In the genomic region with DNA sequence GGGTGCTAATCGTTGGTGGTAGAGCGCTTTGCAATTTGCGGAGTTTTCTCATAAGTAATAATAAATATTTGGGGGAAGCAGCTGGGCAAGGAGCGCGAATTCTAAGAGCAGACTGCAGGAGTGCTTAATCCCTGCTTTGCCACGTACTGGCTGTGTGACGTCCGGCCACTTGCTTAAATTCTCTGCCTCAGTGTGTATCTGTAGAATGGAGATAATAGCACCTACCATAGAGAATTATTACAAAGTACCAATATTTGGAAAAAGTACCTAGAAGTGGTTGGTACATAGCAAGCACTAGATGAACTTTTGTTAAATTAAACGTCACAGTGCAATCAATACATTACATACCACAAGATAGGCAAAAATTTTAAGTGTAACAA, we compare ENCODE assay signal across 8 cellular contexts. TPM values are rescaled to one million over a fixed set of nuclear protein-coding genes. Genes with fewer than 3 reads are reported as not detected.
A peak's percentile ranks its signal among the peaks of the same experiment; 100 is the strongest.
DNase-seq lines count a peak whose midpoint lies in the region; ATAC-seq, FAIRE-seq and TF ChIP-seq lines count a peak whose summit lies in the region.

No MANE protein-coding gene starts in this region.

- H3K4me2 ChIP-seq in HepG2 (ENCODE audit: low read depth, low read length), result peak overlapping the region; percentile 81

- no peaks in the 10 kb centered on the region for H3K9me3 Mint-ChIP-seq in Calu3 (ENCODE audit: low read depth, unreplicated experiment)
- H3K9me3 Mint-ChIP-seq in MCF 10A (ENCODE audit: unreplicated experiment), result no peaks in the 10 kb centered on the region
- no peaks in the 10 kb centered on the region for H3K9me3 Mint-ChIP-seq in type B pancreatic cell
- no peaks in the 10 kb centered on the region for H3K9me3 Mint-ChIP-seq in immature natural killer cell

- TSS peak; percentile 96 for BruUV-seq in Calu3 (replicated peaks; lab: Mats Ljungman, UMichigan)
- BruUV-seq in MCF 10A (replicated peaks; lab: Mats Ljungman, UMichigan), result TSS peak; percentile 63
- BruUV-seq in HepG2 (replicated peaks; lab: Mats Ljungman, UMichigan), result TSS peak; percentile 97

- peak overlapping the region; percentile 51 for H3K4me3 ChIP-seq in HL-60 (replicated peaks; ENCODE audit: insufficient read depth, low read length)
- peak overlapping the region; percentile 77 to 88 (median 78) for H3K4me3 ChIP-seq in HepG2 (replicated peaks in 1 of 3; ENCODE audit: insufficient read depth in 1 of 3, low read depth in 2 of 3, low read length in 3 of 3)

- TF ChIP-seq RAD21 in HepG2 (CRISPR knock-in tag; IDR thresholded peaks at IDR 0.05), result no peak

- intact Hi-C loops in Calu3 (cut with micrococcal nuclease; ENCODE audit: unreplicated experiment), result no loop called here
- intact Hi-C loops in MCF 10A (cut with micrococcal nuclease), result no loop called here
- intact Hi-C loops in HepG2 (cut with micrococcal nuclease; ENCODE audit: unreplicated experiment), result loop anchor here (1.0 to 5.0 kb wide), 3 partner anchors 82 to 461 kb away; a partner anchor contains a TSS

- peaks cover 22% of the 10 kb centered on the region for H4K20me1 ChIP-seq in HepG2 (ENCODE audit: insufficient read depth, low read length)

- H3K27me3 Mint-ChIP-seq in Calu3 (ENCODE audit: unreplicated experiment), result no peaks in the 10 kb centered on the region
- no peaks in the 10 kb centered on the region for H3K27me3 Mint-ChIP-seq in MCF 10A (ENCODE audit: insufficient read depth, unreplicated experiment)
- H3K27me3 Mint-ChIP-seq in type B pancreatic cell, result no peaks in the 10 kb centered on the region
- peaks cover 5 to 10% (median 8%) of the 10 kb centered on the region in 3 donors for H3K27me3 Mint-ChIP-seq in immature natural killer cell (ENCODE audit: low read depth in 3 of 3)

- H3K79me2 ChIP-seq in HepG2 (ENCODE audit: insufficient read depth, low read length), result peaks cover 48% of the 10 kb centered on the region

- DNase-seq in Calu3 (no peak), HL-60 (ENCODE audit: low read depth in 1 of 2, low spot score in 1 of 2) (no peak), MCF 10A (ENCODE audit: unreplicated experiment) (no peak), HepG2 (ENCODE audit: low spot score) (no peak), type B pancreatic cell (ENCODE audit: extremely low spot score, unreplicated experiment) (no peak), immature natural killer cell (no peak), 8988T (no peak)

- H3K9me3 ChIP-seq in HepG2 (ENCODE audit: low read length), result no peaks in the 10 kb centered on the region

- FAIRE-seq in HepG2 (lab: Jason Lieb, UNC), result no peak

- CTCF ChIA-PET in Calu3 (lab: Charles Lee) (interaction anchor here (0.7 kb wide), 2 partner anchors 46 to 401 kb away, joined by 4 to 7 read pairs; no protein-coding TSS in a partner anchor), MCF 10A (lab: Yijun Ruan, JAX) (interaction anchor here (0.8 kb wide), 1 partner anchor 10 kb away, joined by 3 read pairs; no protein-coding TSS in a partner anchor), HepG2 (lab: Yijun Ruan, JAX; ENCODE audit: low intra/inter-chr PET ratio, low total read pairs) (no interaction called here)

- H3K4me3 Mint-ChIP-seq in Calu3 (ENCODE audit: low read depth, unreplicated experiment) (no peak overlapping the region), MCF 10A (ENCODE audit: unreplicated experiment) (no peak overlapping the region), type B pancreatic cell (no peak overlapping the region), immature natural killer cell (no peak overlapping the region)

- peak overlapping the region; percentile 82 for H3K9ac ChIP-seq in HepG2 (ENCODE audit: insufficient read depth, low read depth, low read length)

- H3K4me1 ChIP-seq in HepG2 (ENCODE audit: insufficient read depth, low read length), result peaks cover 33% of the 10 kb centered on the region

- POLR2A ChIA-PET in MCF 10A (lab: Yijun Ruan, JAX), result interaction anchor here (0.6 to 5.1 kb wide), 3 partner anchors 92 to 221 kb away, joined by 3 to 40 read pairs (median 3); a partner anchor contains a TSS
- POLR2A ChIA-PET in HepG2 (lab: Yijun Ruan, JAX), result no interaction called here

- peak overlapping the region; percentile 96 for H2AFZ ChIP-seq in HepG2 (ENCODE audit: low read length)

- H3K4me1 Mint-ChIP-seq in Calu3 (ENCODE audit: low read depth, unreplicated experiment) (peaks cover 16% of the 10 kb centered on the region), MCF 10A (ENCODE audit: insufficient read depth, unreplicated experiment) (peaks cover 2% of the 10 kb centered on the region), type B pancreatic cell (ENCODE audit: unreplicated experiment) (peaks cover 18% of the 10 kb centered on the region), immature natural killer cell (peaks cover 17 to 18% of the 10 kb centered on the region in 2 donors)

- no peak for TF ChIP-seq POLR2A in HepG2 (IDR thresholded peaks at IDR 0.05; ENCODE audit: insufficient read depth in 1 of 2, low read depth in 2 of 2, low read length in 2 of 2)

- H3K36me3 Mint-ChIP-seq in Calu3 (ENCODE audit: insufficient read depth, unreplicated experiment), result no peaks in the 10 kb centered on the region
- H3K36me3 Mint-ChIP-seq in MCF 10A (ENCODE audit: insufficient read depth, unreplicated experiment), result no peaks in the 10 kb centered on the region
- peaks cover 11% of the 10 kb centered on the region for H3K36me3 Mint-ChIP-seq in type B pancreatic cell
- H3K36me3 Mint-ChIP-seq in immature natural killer cell, result no peaks in the 10 kb centered on the region

- TF ChIP-seq CTCF in Calu3 (IDR thresholded peaks at IDR 0.05; ENCODE audit: unreplicated experiment) (no peak), HL-60 (IDR thresholded peaks at IDR 0.05; ENCODE audit: insufficient read depth, low read length) (no peak), MCF 10A (IDR thresholded peaks at IDR 0.05; ENCODE audit: unreplicated experiment) (no peak), HepG2 (CRISPR knock-in tag; IDR thresholded peaks at IDR 0.05) (no peak), type B pancreatic cell (conservative IDR thresholded peaks at IDR 0.05) (no peak)

- TF ChIP-seq EP300 in HepG2 (IDR thresholded peaks at IDR 0.05; ENCODE audit: low read depth in 2 of 2, low read length in 2 of 2) (no peak), HepG2 (CRISPR knock-in tag; IDR thresholded peaks at IDR 0.05; ENCODE audit: borderline replicate concordance) (no peak)

- H3K36me3 ChIP-seq in HepG2 (replicated peaks in 1 of 2; ENCODE audit: control insufficient read depth in 1 of 2, insufficient read depth in 2 of 2, low read length in 2 of 2), result peaks cover 0 to 3% of the 10 kb centered on the region in 2 experiments; a peak in 2 of 5 replicates

- WGBS in HepG2 (ENCODE audit: low lambda C conversion rate), result under 1% methylated on average over 9 of the region's 9 CpGs

- no peaks in the 10 kb centered on the region for H3K27me3 ChIP-seq in HL-60 (ENCODE audit: insufficient read depth, poor library complexity, severe bottlenecking)
- H3K27me3 ChIP-seq in HepG2 (ENCODE audit: control insufficient read depth in 1 of 2, insufficient read depth in 2 of 2, low read length in 2 of 2), result no peaks in the 10 kb centered on the region; a peak in 1 of 5 replicates

- H3K27ac ChIP-seq in HL-60 (replicated peaks) (peak overlapping the region; percentile 61), HepG2 (ENCODE audit: extremely low read length, insufficient read depth, low read length) (peak overlapping the region; percentile 85)

- H3K27ac Mint-ChIP-seq in Calu3 (ENCODE audit: unreplicated experiment), result no peak overlapping the region
- H3K27ac Mint-ChIP-seq in MCF 10A (ENCODE audit: low read depth, unreplicated experiment), result no peak overlapping the region
- peak overlapping the region; percentile 97 for H3K27ac Mint-ChIP-seq in type B pancreatic cell
- peak overlapping the region in 3 of 6 donors; percentile 94 to 99 (median 98) for H3K27ac Mint-ChIP-seq in immature natural killer cell

- peak; percentile 24 for ATAC-seq in GM21423 (IDR thresholded peaks at IDR 0.05; ENCODE audit: unreplicated experiment)
- ATAC-seq in HepG2, result peak; percentile 41

- in situ Hi-C loops in HepG2 (cut with HindIII; ENCODE audit: extremely low pct_ligation_motif_present, low pct_unique_long_range_greater_than_20kb), result no loop called here

RNA-seq across cellular contexts. Expression of a gene that starts 0.6 kb away (rescaled TPM):
- 121 and 137 TPM in 2 replicates for total RNA-seq in Calu3 (2022)
- 96.1 and 115 TPM in 2 replicates for total RNA-seq in MCF 10A (2022)
- total RNA-seq in HepG2 (2016; rRNA removed; fragmentation: Illumina TruSeq; extraction: Trizol), result 89.1 and 113 TPM in 2 replicates
- 4.8 and 4.9 TPM in 2 replicates for total RNA-seq in HepG2 (2016; cell fraction: cytosol; rRNA removed; fragmentation: Illumina TruSeq; extraction: Trizol; ENCODE audit: low read depth)
- total RNA-seq in HepG2 (2016; cell fraction: insoluble cytoplasmic fraction; rRNA removed; fragmentation: Illumina TruSeq; extraction: Trizol), result 96.0 and 111 TPM in 2 replicates
- 28.4 and 32.7 TPM in 2 replicates for total RNA-seq in HepG2 (2016; cell fraction: membrane; rRNA removed; fragmentation: Illumina TruSeq; extraction: Trizol)
- total RNA-seq in HepG2 (2016; cell fraction: nucleus; rRNA removed; fragmentation: Illumina TruSeq; extraction: Trizol), result 80.6 and 105 TPM in 2 replicates
- 44.2 and 58.0 TPM in 2 replicates for polyA plus RNA-seq in HepG2 (2011; rRNA removed)
- 43.3 and 94.7 TPM in 2 replicates for polyA plus RNA-seq in HepG2 (2011; cell fraction: cytosol; rRNA removed)
- polyA plus RNA-seq in HepG2 (2011; cell fraction: nucleus; rRNA removed), result 46.8 and 49.8 TPM in 2 replicates
- 44.2 and 56.3 TPM in 2 replicates for polyA plus RNA-seq in HepG2 (2012)
- polyA plus RNA-seq in HepG2 (2016; cell fraction: cytosol; fragmentation: Illumina TruSeq; extraction: Trizol; ENCODE audit: low read depth), result 4.5 and 5.0 TPM in 2 replicates
- 56.3 and 65.7 TPM in 2 replicates for polyA plus RNA-seq in HepG2 (2016; cell fraction: insoluble cytoplasmic fraction; fragmentation: Illumina TruSeq; extraction: Trizol; ENCODE audit: low read depth)
- polyA plus RNA-seq in HepG2 (2016; cell fraction: membrane; fragmentation: Illumina TruSeq; extraction: Trizol; ENCODE audit: low read depth), result 15.3 and 15.7 TPM in 2 replicates
- 90.3 and 92.2 TPM in 2 replicates for polyA plus RNA-seq in HepG2 (2016; cell fraction: nucleus; fragmentation: Illumina TruSeq; extraction: Trizol; ENCODE audit: insufficient read depth, low read depth)
- polyA minus RNA-seq in HepG2 (2011; rRNA and poly(A)+ RNA removed; ENCODE audit: low replicate concordance), result 23.1 and 171 TPM in 2 replicates
- polyA minus RNA-seq in HepG2 (2011; cell fraction: cytosol; rRNA and poly(A)+ RNA removed), result 97.3 and 115 TPM in 2 replicates
- 56.7 and 68.0 TPM in 2 replicates for polyA minus RNA-seq in HepG2 (2011; cell fraction: nucleus; rRNA and poly(A)+ RNA removed)
- total RNA-seq in type B pancreatic cell (ENCODE audit: low replicate concordance), result 77.2 and 102 TPM in 2 replicates
- 10 to 100 TPM; 35.5 to 55.0 (median 40.7) TPM for polyA plus RNA-seq in immature natural killer cell

RNA-seq across cellular contexts. Expression of a gene that starts 24.2 kb away (rescaled TPM):
- total RNA-seq in Calu3 (2022) (1.2 and 2.1 TPM in 2 replicates), MCF 10A (2022) (3.7 and 8.3 TPM in 2 replicates), HepG2 (2016; rRNA removed; fragmentation: Illumina TruSeq; extraction: Trizol) (0.04 TPM in 1 of 2 replicates, not detected in the other), type B pancreatic cell (ENCODE audit: low replicate concordance) (0.59 and 1.1 TPM in 2 replicates)
- total RNA-seq in HepG2 (2016; cell fraction: cytosol; rRNA removed; fragmentation: Illumina TruSeq; extraction: Trizol; ENCODE audit: low read depth), result not detected in 2 replicates
- total RNA-seq in HepG2 (2016; cell fraction: insoluble cytoplasmic fraction; rRNA removed; fragmentation: Illumina TruSeq; extraction: Trizol), result 0.06 TPM in 1 of 2 replicates, not detected in the other
- total RNA-seq in HepG2 (2016; cell fraction: membrane; rRNA removed; fragmentation: Illumina TruSeq; extraction: Trizol), result 0.06 TPM in 1 of 2 replicates, not detected in the other
- total RNA-seq in HepG2 (2016; cell fraction: nucleus; rRNA removed; fragmentation: Illumina TruSeq; extraction: Trizol), result not detected in 2 replicates
- polyA plus RNA-seq in HepG2 (2011; rRNA removed) (not detected in 2 replicates), immature natural killer cell (under 1 TPM in 1 of 3 donors, not detected in 2; 0.78 TPM)
- polyA plus RNA-seq in HepG2 (2011; cell fraction: cytosol; rRNA removed), result not detected in 2 replicates
- 0.09 and 0.13 TPM in 2 replicates for polyA plus RNA-seq in HepG2 (2011; cell fraction: nucleus; rRNA removed)
- not detected in 2 replicates for polyA plus RNA-seq in HepG2 (2012)
- polyA plus RNA-seq in HepG2 (2016; cell fraction: cytosol; fragmentation: Illumina TruSeq; extraction: Trizol; ENCODE audit: low read depth), result not detected in 2 replicates
- polyA plus RNA-seq in HepG2 (2016; cell fraction: insoluble cytoplasmic fraction; fragmentation: Illumina TruSeq; extraction: Trizol; ENCODE audit: low read depth), result not detected in 2 replicates
- not detected in 2 replicates for polyA plus RNA-seq in HepG2 (2016; cell fraction: membrane; fragmentation: Illumina TruSeq; extraction: Trizol; ENCODE audit: low read depth)
- not detected in 2 replicates for polyA plus RNA-seq in HepG2 (2016; cell fraction: nucleus; fragmentation: Illumina TruSeq; extraction: Trizol; ENCODE audit: insufficient read depth, low read depth)
- polyA minus RNA-seq in HepG2 (2011; rRNA and poly(A)+ RNA removed; ENCODE audit: low replicate concordance), result 0.12 TPM in 1 of 2 replicates, not detected in the other
- polyA minus RNA-seq in HepG2 (2011; cell fraction: cytosol; rRNA and poly(A)+ RNA removed), result not detected in 2 replicates
- polyA minus RNA-seq in HepG2 (2011; cell fraction: nucleus; rRNA and poly(A)+ RNA removed), result 0.26 and 0.99 TPM in 2 replicates
